In the genomic region with DNA sequence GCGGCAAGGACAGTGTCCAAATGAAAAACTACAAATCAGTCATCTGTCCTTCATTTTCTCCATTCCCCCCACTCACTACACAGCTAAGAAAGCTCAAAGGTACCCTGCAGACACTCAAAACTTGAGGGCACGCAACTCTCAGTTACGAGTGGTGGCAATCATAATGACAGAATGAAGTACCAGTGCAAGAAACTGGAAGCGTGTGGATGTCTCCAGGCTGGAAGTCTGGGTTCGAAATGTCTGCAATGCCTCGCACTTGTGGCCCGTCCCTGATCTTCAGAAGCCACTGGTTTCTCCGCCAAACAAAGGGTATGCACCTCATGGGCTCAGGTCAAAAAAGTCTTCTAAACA, we compare ENCODE assay signal across 8 cellular contexts. TPM values are rescaled to one million over a fixed set of nuclear protein-coding genes. Genes with fewer than 3 reads are reported as not detected.
DNase-seq lines count a peak whose midpoint lies in the region; ATAC-seq and TF ChIP-seq lines count a peak whose summit lies in the region.

No MANE protein-coding gene starts in this region.

- TF ChIP-seq POLR2A in gastrocnemius medialis (IDR thresholded peaks at IDR 0.05): no peak

- intact Hi-C loops in gastrocnemius medialis (cut with DNase I; ENCODE audit: low total_unique reads): loop anchor here (1.0 to 5.0 kb wide), 3 partner anchors 22 to 44 kb away; a partner anchor contains a TSS

- DNase-seq in RWPE2 (ENCODE audit: low spot score) (no peak), fibroblast of pulmonary artery (ENCODE audit: low read depth) (peak; percentile 6), gastrocnemius medialis (no peak), COLO668 (lab: John Stamatoyannopoulos, UW; ENCODE audit: unreplicated experiment) (no peak)
- DNase-seq in central memory CD4-positive, alpha-beta T cell: no peak

- H3K27ac ChIP-seq in RWPE2 (ENCODE audit: poor library complexity, severe bottlenecking) (peak overlapping the region; percentile 66), gastrocnemius medialis (peak overlapping the region in 3 of 4 donors; percentile 66 to 74 (median 69))

- H3K36me3 ChIP-seq in RWPE2 (ENCODE audit: low read depth): peaks cover 25% of the 10 kb centered on the region
- H3K36me3 ChIP-seq in gastrocnemius medialis: no peaks in the 10 kb centered on the region

- in situ Hi-C loops in gastrocnemius medialis (cut with MboI; ENCODE audit: low sequenced_read_pairs in 4 of 4): no loop called here

- H3K27me3 ChIP-seq in RWPE2 (ENCODE audit: insufficient read depth, poor library complexity, severe bottlenecking) (no peaks in the 10 kb centered on the region), gastrocnemius medialis (no peaks in the 10 kb centered on the region)

- no peaks in the 10 kb centered on the region for H3K4me1 ChIP-seq in RWPE2 (ENCODE audit: insufficient read depth, poor library complexity, severe bottlenecking)
- H3K4me1 ChIP-seq in gastrocnemius medialis: peaks cover 11 to 14% of the 10 kb centered on the region in 2 donors

- peak; percentile 1 for ATAC-seq in GM18502 (IDR thresholded peaks at IDR 0.05; ENCODE audit: poor library complexity, unreplicated experiment)
- 0 out of 3 replicates have a peak, but pooled peaks have one; percentile 1 for ATAC-seq in RWPE2 (ENCODE audit: low read depth)
- peak in 1 of 2 donors; percentile 5 for ATAC-seq in gastrocnemius medialis
- ATAC-seq in HG02884 (IDR thresholded peaks at IDR 0.05; ENCODE audit: unreplicated experiment): no peak
- no peak for ATAC-seq in HG03378 (IDR thresholded peaks at IDR 0.05; ENCODE audit: unreplicated experiment)

- TF ChIP-seq CTCF in RWPE2 (IDR thresholded peaks at IDR 0.05; ENCODE audit: poor library complexity, severe bottlenecking) (no peak), fibroblast of pulmonary artery (IDR thresholded peaks at IDR 0.05; ENCODE audit: low read length, missing control alignments) (no peak), gastrocnemius medialis (IDR thresholded peaks at IDR 0.05 in 4 of 5, conservative IDR thresholded peaks at IDR 0.05 in 1 of 5) (no peak)

- peak overlapping the region; percentile 78 for H3K4me3 ChIP-seq in RWPE2 (ENCODE audit: severe bottlenecking)
- H3K4me3 ChIP-seq in fibroblast of pulmonary artery (replicated peaks; ENCODE audit: low read depth, low read length): peak overlapping the region; percentile 99
- peak overlapping the region; percentile 69 to 87 (median 78) for H3K4me3 ChIP-seq in gastrocnemius medialis

- H3K9me3 ChIP-seq in RWPE2 (ENCODE audit: severe bottlenecking) (no peaks in the 10 kb centered on the region), gastrocnemius medialis (no peaks in the 10 kb centered on the region)

RNA-seq across cellular contexts. Expression of a gene that starts 0.6 kb away (rescaled TPM):
- total RNA-seq in gastrocnemius medialis: 1 to 10 TPM in 3 of 4 donors, under 1 TPM in 1; 0.87 to 4.9 (median 1.8) TPM

RNA-seq across cellular contexts. Expression of a gene that starts 21.8 kb away (rescaled TPM):
- total RNA-seq in gastrocnemius medialis: 10 to 100 TPM in 1 of 4 donors, 1 to 10 TPM in 2, under 1 TPM in 1; 0.84 to 11.1 (median 2.7) TPM

RNA-seq across cellular contexts. Expression of a gene that starts 45.9 kb away (rescaled TPM):
- total RNA-seq in gastrocnemius medialis: 10 to 100 TPM; 23.4 to 31.6 (median 28.0) TPM

Comparison
In these comparisons a context has a peak if more than half of its experiments do, and no peak if none do; other contexts are left out.
1. ATAC-seq: peak in GM18502 (single experiment) and RWPE2 (single experiment); none in HG02884 (single experiment) and HG03378 (single experiment).
2. Peak in every context shown above with its lines, with median percentiles within 50 percentile points of each other: H3K4me3 ChIP-seq.